In the genomic region with DNA sequence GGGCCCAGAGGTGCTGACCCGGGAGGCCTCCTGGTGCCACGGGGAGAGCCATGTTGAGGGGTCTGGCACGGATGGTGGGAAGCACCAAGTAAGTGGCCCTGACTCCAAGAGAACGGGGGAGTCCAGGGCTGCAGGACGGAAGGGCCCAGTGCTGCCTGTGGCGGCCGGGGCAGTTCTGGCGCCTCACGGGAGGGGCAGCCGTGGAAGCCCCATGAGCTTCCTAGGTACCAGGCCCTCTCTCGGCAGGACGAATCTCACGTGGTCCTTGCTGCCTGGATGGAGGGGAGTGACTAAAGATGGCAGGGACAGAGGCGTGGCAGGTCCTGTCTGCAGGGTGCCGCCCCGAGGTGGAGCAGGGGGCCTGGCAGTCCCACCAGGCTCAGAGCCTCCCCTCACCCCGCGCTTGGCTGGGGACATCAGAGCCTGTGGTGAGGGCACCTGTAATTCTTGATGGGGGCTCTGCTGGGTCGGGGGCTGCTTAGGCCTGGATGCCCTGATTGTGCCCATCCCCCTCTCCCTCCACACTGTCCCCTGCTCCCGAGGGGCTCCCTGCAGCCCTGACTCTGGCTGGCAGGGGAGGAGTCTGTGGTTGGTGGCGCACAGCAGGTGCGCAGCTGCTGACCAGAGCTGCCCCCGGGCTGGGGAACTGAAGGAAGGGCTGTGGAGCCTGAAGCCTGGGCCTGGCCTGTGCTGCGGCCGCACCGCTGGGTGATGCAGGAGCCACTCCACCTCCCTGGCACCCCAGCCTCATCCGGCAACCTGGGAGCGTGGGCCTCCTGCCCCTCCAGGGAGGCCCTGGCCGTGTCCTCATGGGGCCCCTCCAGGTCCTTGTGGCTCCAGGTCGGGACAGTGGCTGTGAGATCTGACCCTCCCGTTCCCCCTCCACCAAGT, we compare ENCODE assay signal across 1 cellular context.
TF ChIP-seq lines count a peak whose summit lies in the region.

No MANE protein-coding gene starts in this region.

TF ChIP-seq in GM12878, 131 proteins besides CTCF, POLR2A, EP300 and RAD21:
- TF ChIP-seq ZBED1 (IDR thresholded peaks at IDR 0.05; ENCODE audit: borderline replicate concordance), result no peak
- no peak for TF ChIP-seq POLR2AphosphoS5 (IDR thresholded peaks at IDR 0.05; ENCODE audit: low read length)
- TF ChIP-seq NR2C1 (IDR thresholded peaks at IDR 0.05), result no peak
- TF ChIP-seq HDAC6 (IDR thresholded peaks at IDR 0.05; ENCODE audit: unreplicated experiment), result no peak
- no peak for TF ChIP-seq BCL11A (IDR thresholded peaks at IDR 0.05; ENCODE audit: low read depth, low read length)
- no peak for TF ChIP-seq YY1 (IDR thresholded peaks at IDR 0.05; ENCODE audit: low read depth, low read length)
- TF ChIP-seq, protein P1, sequence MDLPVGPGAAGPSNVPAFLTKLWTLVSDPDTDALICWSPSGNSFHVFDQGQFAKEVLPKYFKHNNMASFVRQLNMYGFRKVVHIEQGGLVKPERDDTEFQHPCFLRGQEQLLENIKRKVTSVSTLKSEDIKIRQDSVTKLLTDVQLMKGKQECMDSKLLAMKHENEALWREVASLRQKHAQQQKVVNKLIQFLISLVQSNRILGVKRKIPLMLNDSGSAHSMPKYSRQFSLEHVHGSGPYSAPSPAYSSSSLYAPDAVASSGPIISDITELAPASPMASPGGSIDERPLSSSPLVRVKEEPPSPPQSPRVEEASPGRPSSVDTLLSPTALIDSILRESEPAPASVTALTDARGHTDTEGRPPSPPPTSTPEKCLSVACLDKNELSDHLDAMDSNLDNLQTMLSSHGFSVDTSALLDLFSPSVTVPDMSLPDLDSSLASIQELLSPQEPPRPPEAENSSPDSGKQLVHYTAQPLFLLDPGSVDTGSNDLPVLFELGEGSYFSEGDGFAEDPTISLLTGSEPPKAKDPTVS (IDR thresholded peaks at IDR 0.05; ENCODE audit: low read depth, low read length), result no peak
- no peak for TF ChIP-seq CBX5 (IDR thresholded peaks at IDR 0.05; ENCODE audit: low read depth)
- TF ChIP-seq LARP7 (IDR thresholded peaks at IDR 0.05), result no peak
- no peak for TF ChIP-seq E2F4 (IDR thresholded peaks at IDR 0.05; ENCODE audit: low read depth, low read length)
- TF ChIP-seq CREM (IDR thresholded peaks at IDR 0.05; ENCODE audit: low read depth), result no peak
- TF ChIP-seq CBX3 (IDR thresholded peaks at IDR 0.05; ENCODE audit: borderline replicate concordance, low read depth), result no peak
- no peak for TF ChIP-seq TBL1XR1 (IDR thresholded peaks at IDR 0.05; ENCODE audit: low read depth, low read length)
- TF ChIP-seq, protein P2, sequence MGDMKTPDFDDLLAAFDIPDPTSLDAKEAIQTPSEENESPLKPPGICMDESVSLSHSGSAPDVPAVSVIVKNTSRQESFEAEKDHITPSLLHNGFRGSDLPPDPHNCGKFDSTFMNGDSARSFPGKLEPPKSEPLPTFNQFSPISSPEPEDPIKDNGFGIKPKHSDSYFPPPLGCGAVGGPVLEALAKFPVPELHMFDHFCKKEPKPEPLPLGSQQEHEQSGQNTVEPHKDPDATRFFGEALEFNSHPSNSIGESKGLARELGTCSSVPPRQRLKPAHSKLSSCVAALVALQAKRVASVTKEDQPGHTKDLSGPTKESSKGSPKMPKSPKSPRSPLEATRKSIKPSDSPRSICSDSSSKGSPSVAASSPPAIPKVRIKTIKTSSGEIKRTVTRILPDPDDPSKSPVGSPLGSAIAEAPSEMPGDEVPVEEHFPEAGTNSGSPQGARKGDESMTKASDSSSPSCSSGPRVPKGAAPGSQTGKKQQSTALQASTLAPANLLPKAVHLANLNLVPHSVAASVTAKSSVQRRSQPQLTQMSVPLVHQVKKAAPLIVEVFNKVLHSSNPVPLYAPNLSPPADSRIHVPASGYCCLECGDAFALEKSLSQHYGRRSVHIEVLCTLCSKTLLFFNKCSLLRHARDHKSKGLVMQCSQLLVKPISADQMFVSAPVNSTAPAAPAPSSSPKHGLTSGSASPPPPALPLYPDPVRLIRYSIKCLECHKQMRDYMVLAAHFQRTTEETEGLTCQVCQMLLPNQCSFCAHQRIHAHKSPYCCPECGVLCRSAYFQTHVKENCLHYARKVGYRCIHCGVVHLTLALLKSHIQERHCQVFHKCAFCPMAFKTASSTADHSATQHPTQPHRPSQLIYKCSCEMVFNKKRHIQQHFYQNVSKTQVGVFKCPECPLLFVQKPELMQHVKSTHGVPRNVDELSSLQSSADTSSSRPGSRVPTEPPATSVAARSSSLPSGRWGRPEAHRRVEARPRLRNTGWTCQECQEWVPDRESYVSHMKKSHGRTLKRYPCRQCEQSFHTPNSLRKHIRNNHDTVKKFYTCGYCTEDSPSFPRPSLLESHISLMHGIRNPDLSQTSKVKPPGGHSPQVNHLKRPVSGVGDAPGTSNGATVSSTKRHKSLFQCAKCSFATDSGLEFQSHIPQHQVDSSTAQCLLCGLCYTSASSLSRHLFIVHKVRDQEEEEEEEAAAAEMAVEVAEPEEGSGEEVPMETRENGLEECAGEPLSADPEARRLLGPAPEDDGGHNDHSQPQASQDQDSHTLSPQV (IDR thresholded peaks at IDR 0.05), result no peak
- TF ChIP-seq GABPA (IDR thresholded peaks at IDR 0.05; ENCODE audit: low read depth), result no peak
- TF ChIP-seq RUNX3 (IDR thresholded peaks at IDR 0.05; ENCODE audit: low read length), result no peak
- TF ChIP-seq RFX5 (IDR thresholded peaks at IDR 0.05; ENCODE audit: low read depth, low read length), result no peak
